Comparison of ENCODE assay signal across 26 cellular contexts in the genomic region with DNA sequence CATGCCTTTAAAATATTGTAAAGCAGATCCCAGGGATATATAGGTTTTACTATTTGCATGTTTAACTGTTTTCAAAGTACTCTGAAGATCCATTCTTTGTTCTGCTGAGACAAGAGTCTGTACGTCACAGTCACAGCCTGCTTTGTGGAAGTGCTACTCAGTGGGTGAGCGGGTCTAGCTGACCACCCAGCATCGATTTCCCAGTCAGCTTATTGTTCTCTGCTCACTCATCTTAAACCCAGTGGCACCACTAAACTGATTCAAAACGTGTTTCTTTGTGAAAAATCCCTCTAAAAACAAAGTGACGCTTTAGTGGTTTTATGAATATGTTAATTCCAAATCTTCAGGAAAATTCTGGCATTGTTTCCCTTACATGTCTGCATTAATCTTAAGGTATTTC. TPM values are rescaled to one million over a fixed set of nuclear protein-coding genes. Genes with fewer than 3 reads are reported as not detected.
DNase-seq lines count a peak whose midpoint lies in the region; ATAC-seq and TF ChIP-seq lines count a peak whose summit lies in the region.
"Had no signal": no experiment of that assay in that cellular context is flagged by ENCODE, and none has a peak within 500 bp of the region (broad histone marks: within the 10 kb centered on the region; RNA-seq: fewer than 3 reads in every experiment).

No MANE protein-coding gene starts in this region.

- H3K9me3 Mint-ChIP-seq in progenitor cell of endocrine pancreas (ENCODE audit: low read depth): no peaks in the 10 kb centered on the region
- no peaks in the 10 kb centered on the region for H3K9me3 Mint-ChIP-seq in activated naive CD4-positive, alpha-beta T cell treated with anti-CD3 and anti-CD28 coated beads, Interleukin-2, amount 50 U/mL, for 72 hours
- H3K9me3 Mint-ChIP-seq: activated CD4-positive, alpha-beta T cell treated with anti-CD3 and anti-CD28 coated beads, Interleukin-2, amount 10 ng/mL, durations not matched to agents 24 days and 14 days; activated T-cell treated with anti-CD3 and anti-CD28 coated beads, Interleukin-2, amount 50 U/mL, for 72 hours; CD4-positive, alpha-beta T cell; central memory CD8-positive, alpha-beta T cell; immature natural killer cell; nephron progenitor cell; T-helper 1 cell treated with Interleukin-12 subunit alpha and Interleukin-12 subunit beta and Interleukin-4 antibody, amounts not matched to agents 30 μg/mL and 1 μg/mL, for 36 hours had no signal

- H3K27ac ChIP-seq in HUES64 (ENCODE audit: low read depth, low read length) (peak overlapping the region; percentile 35; the same call in 1 of the 2 replicates), iPS-18a (ENCODE audit: low read length) (peak overlapping the region; percentile 2)
- H3K27ac ChIP-seq: epithelial cell of prostate, KMS-11, left lung, SK-N-MC, upper lobe of right lung had no signal

- H3K4me1 ChIP-seq in HUES64 (ENCODE audit: insufficient read depth, low read length) (peaks cover 75% of the 10 kb centered on the region), iPS-18a (ENCODE audit: control insufficient read depth, low read depth, low read length) (peaks cover 75% of the 10 kb centered on the region)

- H3K9ac ChIP-seq in HUES64 (ENCODE audit: low read depth, low read length) (no peak overlapping the region), iPS-18a (ENCODE audit: low read length) (peak overlapping the region; percentile 41)
- H3K9ac ChIP-seq: KMS-11 had no signal

- in situ Hi-C loops in astrocyte of the spinal cord (cut with HindIII; ENCODE audit: low sequenced_read_pairs): no loop called here

- H3K36me3 ChIP-seq in HUES64 (ENCODE audit: insufficient read depth, low read length): 0 out of 2 replicates have a peak, but pooled peaks cover 4% of the 10 kb centered on the region
- peaks cover 3% of the 10 kb centered on the region for H3K36me3 ChIP-seq in iPS-18a (ENCODE audit: control insufficient read depth, low read depth, low read length)
- H3K36me3 ChIP-seq: left lung, stomach, upper lobe of right lung had no signal

- H3K4me3 Mint-ChIP-seq in progenitor cell of endocrine pancreas (ENCODE audit: low read depth): peak overlapping the region; percentile 34
- H3K4me3 Mint-ChIP-seq: activated CD4-positive, alpha-beta T cell treated with anti-CD3 and anti-CD28 coated beads, Interleukin-2, amount 10 ng/mL, durations not matched to agents 24 days and 14 days; activated T-cell treated with anti-CD3 and anti-CD28 coated beads, Interleukin-2, amount 50 U/mL, for 72 hours; CD4-positive, alpha-beta T cell; central memory CD8-positive, alpha-beta T cell; immature natural killer cell; nephron progenitor cell; T-helper 1 cell treated with Interleukin-12 subunit alpha and Interleukin-12 subunit beta and Interleukin-4 antibody, amounts not matched to agents 30 μg/mL and 1 μg/mL, for 36 hours had no signal

- H3K27me3 ChIP-seq in HUES64 (ENCODE audit: insufficient read depth, low read length) (no peaks in the 10 kb centered on the region), iPS-18a (ENCODE audit: control insufficient read depth, insufficient read depth, low read length) (no peaks in the 10 kb centered on the region)
- H3K27me3 ChIP-seq: left lung, stomach, upper lobe of right lung had no signal

- no peak for ATAC-seq in activated naive CD4-positive, alpha-beta T cell treated with anti-CD3 and anti-CD28 coated beads, Interleukin-2, amount 50 U/mL, for 72 hours
- ATAC-seq: activated T-cell treated with anti-CD3 and anti-CD28 coated beads, Interleukin-2, amount 50 U/mL, for 72 hours; upper lobe of right lung had no signal

- H3K4me3 ChIP-seq in HUES64 (ENCODE audit: low read length): no peak overlapping the region
- H3K4me3 ChIP-seq in astrocyte of the spinal cord (ENCODE audit: low read depth, low read length): no peak overlapping the region
- no peak overlapping the region for H3K4me3 ChIP-seq in iPS-18a (ENCODE audit: low read length)
- H3K4me3 ChIP-seq: left lung, SK-N-MC, stomach, upper lobe of right lung had no signal

- H3K4me1 Mint-ChIP-seq in progenitor cell of endocrine pancreas (ENCODE audit: low read depth): peaks cover 69% of the 10 kb centered on the region
- H3K4me1 Mint-ChIP-seq: activated CD4-positive, alpha-beta T cell treated with anti-CD3 and anti-CD28 coated beads, Interleukin-2, amount 10 ng/mL, durations not matched to agents 24 days and 14 days; central memory CD8-positive, alpha-beta T cell had no signal

- H3K36me3 Mint-ChIP-seq in progenitor cell of endocrine pancreas (ENCODE audit: insufficient read depth): no peaks in the 10 kb centered on the region
- no peaks in the 10 kb centered on the region for H3K36me3 Mint-ChIP-seq in activated naive CD4-positive, alpha-beta T cell treated with anti-CD3 and anti-CD28 coated beads, Interleukin-2, amount 50 U/mL, for 72 hours
- H3K36me3 Mint-ChIP-seq: immature natural killer cell had no signal

- TF ChIP-seq CTCF in astrocyte of the spinal cord (IDR thresholded peaks at IDR 0.05; ENCODE audit: low read depth, low read length): no peak
- no peak for TF ChIP-seq CTCF in progenitor cell of endocrine pancreas (IDR thresholded peaks at IDR 0.05; ENCODE audit: unreplicated experiment)

- H3K9me3 ChIP-seq in HUES64 (ENCODE audit: insufficient read depth, low read depth, low read length) (no peaks in the 10 kb centered on the region), iPS-18a (ENCODE audit: control insufficient read depth, low read depth, low read length) (no peaks in the 10 kb centered on the region)
- H3K9me3 ChIP-seq: left lung, stomach, upper lobe of right lung had no signal

- WGBS in HUES64: 26% methylated on average over 4 of the region's 5 CpGs

- peak; percentile 31 for DNase-seq in astrocyte of the spinal cord (ENCODE audit: low read depth, low spot score)
- no peak for DNase-seq in progenitor cell of endocrine pancreas (ENCODE audit: low spot score, unreplicated experiment)
- no peak for DNase-seq in epidermal melanocyte (ENCODE audit: insufficient read length, low spot score)
- no peak for DNase-seq in superior temporal gyrus (ENCODE audit: extremely low spot score)
- DNase-seq in NOMO-1 treated with dmso at 0.1 percent for 144 hours (lab: John Stamatoyannopoulos, UW; ENCODE audit: unreplicated experiment): no peak
- DNase-seq in activated naive CD4-positive, alpha-beta T cell treated with anti-CD3 and anti-CD28 coated beads, Interleukin-2, amount 50 U/mL, for 72 hours (ENCODE audit: low spot score in 2 of 2): no peak
- DNase-seq: activated CD4-positive, alpha-beta T cell treated with anti-CD3 and anti-CD28 coated beads, Interleukin-2, amount 10 ng/mL, durations not matched to agents 24 days and 14 days; activated naive CD4-positive, alpha-beta T cell treated with Interleukin-2 at 50 U/mL for 16 hours; activated T-cell treated with anti-CD3 and anti-CD28 coated beads, Interleukin-2, amount 50 U/mL, for 72 hours; CD4-positive, alpha-beta T cell; DMS 273 treated with DMSO at 0.1 percent for 48 hours; head of caudate nucleus; immature natural killer cell; left lung; NCI-H1436 treated with DMSO at 0.1 percent for 48 hours; NCI-H526; nephron progenitor cell; stomach; upper lobe of right lung had no signal

- no peaks in the 10 kb centered on the region for H3K27me3 Mint-ChIP-seq in progenitor cell of endocrine pancreas
- H3K27me3 Mint-ChIP-seq: CD4-positive, alpha-beta T cell had no signal

- H3K27ac Mint-ChIP-seq in progenitor cell of endocrine pancreas: peak overlapping the region; percentile 95
- no peak overlapping the region for H3K27ac Mint-ChIP-seq in activated naive CD4-positive, alpha-beta T cell treated with anti-CD3 and anti-CD28 coated beads, Interleukin-2, amount 50 U/mL, for 72 hours
- H3K27ac Mint-ChIP-seq: activated CD4-positive, alpha-beta T cell treated with anti-CD3 and anti-CD28 coated beads, Interleukin-2, amount 10 ng/mL, durations not matched to agents 24 days and 14 days; activated T-cell treated with anti-CD3 and anti-CD28 coated beads, Interleukin-2, amount 50 U/mL, for 72 hours; CD4-positive, alpha-beta T cell; immature natural killer cell; nephron progenitor cell; T-helper 1 cell treated with Interleukin-12 subunit alpha and Interleukin-12 subunit beta and Interleukin-4 antibody, amounts not matched to agents 30 μg/mL and 1 μg/mL, for 36 hours had no signal

RNA-seq across cellular contexts. Expression of a gene that starts 12.4 kb away (rescaled TPM):
- polyA plus RNA-seq in HUES64 (2013, experiment 1 of 2): 21.5 TPM
- polyA plus RNA-seq in HUES64 (2013, experiment 2 of 2): 23.1 TPM
- 16.1 and 17.4 TPM in 2 replicates for total RNA-seq in progenitor cell of endocrine pancreas
- not detected for total RNA-seq in activated naive CD4-positive, alpha-beta T cell treated with anti-CD3 and anti-CD28 coated beads, Interleukin-2, amount 50 U/mL, for 72 hours
- total RNA-seq: activated CD4-positive, alpha-beta T cell treated with anti-CD3 and anti-CD28 coated beads, Interleukin-2, amount 10 ng/mL, durations not matched to agents 24 days and 14 days; activated T-cell treated with anti-CD3 and anti-CD28 coated beads, Interleukin-2, amount 50 U/mL, for 72 hours; CD4-positive, alpha-beta T cell had no signal
- polyA plus RNA-seq: immature natural killer cell had no signal

Comparison
In these comparisons a context has a peak if more than half of its experiments do, and no peak if none do; other contexts are left out.
1. RNA of a gene that starts 12.4 kb away (total RNA-seq): 16.1 to 17.4 TPM in progenitor cell of endocrine pancreas; not detected in activated naive CD4-positive, alpha-beta T cell treated with anti-CD3 and anti-CD28 coated beads, Interleukin-2, amount 50 U/mL, for 72 hours; every median in the first group is over 10 times any median in the second.